ENCODE assay signal across 1 cellular context in genomic region chr11:36012979-36013378, GRCh38.
TF ChIP-seq lines count a peak whose summit lies in the region.

No MANE protein-coding gene starts in this region.

TF ChIP-seq in WTC11, 78 proteins besides CTCF, POLR2A, EP300 and RAD21 (continued from another document):
- TF ChIP-seq, protein P1, sequence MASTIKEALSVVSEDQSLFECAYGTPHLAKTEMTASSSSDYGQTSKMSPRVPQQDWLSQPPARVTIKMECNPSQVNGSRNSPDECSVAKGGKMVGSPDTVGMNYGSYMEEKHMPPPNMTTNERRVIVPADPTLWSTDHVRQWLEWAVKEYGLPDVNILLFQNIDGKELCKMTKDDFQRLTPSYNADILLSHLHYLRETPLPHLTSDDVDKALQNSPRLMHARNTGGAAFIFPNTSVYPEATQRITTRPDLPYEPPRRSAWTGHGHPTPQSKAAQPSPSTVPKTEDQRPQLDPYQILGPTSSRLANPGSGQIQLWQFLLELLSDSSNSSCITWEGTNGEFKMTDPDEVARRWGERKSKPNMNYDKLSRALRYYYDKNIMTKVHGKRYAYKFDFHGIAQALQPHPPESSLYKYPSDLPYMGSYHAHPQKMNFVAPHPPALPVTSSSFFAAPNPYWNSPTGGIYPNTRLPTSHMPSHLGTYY (CRISPR knock-in tag; IDR thresholded peaks at IDR 0.05): no peak
